Comparison of ENCODE assay signal across 1 cellular context in genomic region chr6:7730003-7730402, GRCh38.
TF ChIP-seq lines count a peak whose summit lies in the region.

No MANE protein-coding gene starts in this region.

TF ChIP-seq in A549, 52 proteins besides CTCF, POLR2A, EP300 and RAD21 (continued from another document):
- TF ChIP-seq MAX (IDR thresholded peaks at IDR 0.05) (no peak), E2F6 (IDR thresholded peaks at IDR 0.05; ENCODE audit: borderline replicate concordance, low read depth) (no peak), HDAC2 (IDR thresholded peaks at IDR 0.05) (no peak), ZNF302 (CRISPR knock-in tag; IDR thresholded peaks at IDR 0.05) (no peak), GATA3 (IDR thresholded peaks at IDR 0.05; ENCODE audit: borderline replicate concordance) (no peak), CBX8 (IDR thresholded peaks at IDR 0.05) (no peak), SMC3 (IDR thresholded peaks at IDR 0.05) (no peak), CBX2 (IDR thresholded peaks at IDR 0.05; ENCODE audit: borderline replicate concordance, low read depth) (no peak), POLR2AphosphoS2 (conservative IDR thresholded peaks at IDR 0.05; ENCODE audit: low read length) (no peak), HEYL (CRISPR knock-in tag; IDR thresholded peaks at IDR 0.05) (no peak), FOSL2 (IDR thresholded peaks at IDR 0.05) (no peak), FOSL2 (CRISPR knock-in tag; IDR thresholded peaks at IDR 0.05) (no peak)
- TF ChIP-seq, protein P1, sequence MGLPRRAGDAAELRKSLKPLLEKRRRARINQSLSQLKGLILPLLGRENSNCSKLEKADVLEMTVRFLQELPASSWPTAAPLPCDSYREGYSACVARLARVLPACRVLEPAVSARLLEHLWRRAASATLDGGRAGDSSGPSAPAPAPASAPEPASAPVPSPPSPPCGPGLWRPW (IDR thresholded peaks at IDR 0.05): no peak
- TF ChIP-seq, protein P2, sequence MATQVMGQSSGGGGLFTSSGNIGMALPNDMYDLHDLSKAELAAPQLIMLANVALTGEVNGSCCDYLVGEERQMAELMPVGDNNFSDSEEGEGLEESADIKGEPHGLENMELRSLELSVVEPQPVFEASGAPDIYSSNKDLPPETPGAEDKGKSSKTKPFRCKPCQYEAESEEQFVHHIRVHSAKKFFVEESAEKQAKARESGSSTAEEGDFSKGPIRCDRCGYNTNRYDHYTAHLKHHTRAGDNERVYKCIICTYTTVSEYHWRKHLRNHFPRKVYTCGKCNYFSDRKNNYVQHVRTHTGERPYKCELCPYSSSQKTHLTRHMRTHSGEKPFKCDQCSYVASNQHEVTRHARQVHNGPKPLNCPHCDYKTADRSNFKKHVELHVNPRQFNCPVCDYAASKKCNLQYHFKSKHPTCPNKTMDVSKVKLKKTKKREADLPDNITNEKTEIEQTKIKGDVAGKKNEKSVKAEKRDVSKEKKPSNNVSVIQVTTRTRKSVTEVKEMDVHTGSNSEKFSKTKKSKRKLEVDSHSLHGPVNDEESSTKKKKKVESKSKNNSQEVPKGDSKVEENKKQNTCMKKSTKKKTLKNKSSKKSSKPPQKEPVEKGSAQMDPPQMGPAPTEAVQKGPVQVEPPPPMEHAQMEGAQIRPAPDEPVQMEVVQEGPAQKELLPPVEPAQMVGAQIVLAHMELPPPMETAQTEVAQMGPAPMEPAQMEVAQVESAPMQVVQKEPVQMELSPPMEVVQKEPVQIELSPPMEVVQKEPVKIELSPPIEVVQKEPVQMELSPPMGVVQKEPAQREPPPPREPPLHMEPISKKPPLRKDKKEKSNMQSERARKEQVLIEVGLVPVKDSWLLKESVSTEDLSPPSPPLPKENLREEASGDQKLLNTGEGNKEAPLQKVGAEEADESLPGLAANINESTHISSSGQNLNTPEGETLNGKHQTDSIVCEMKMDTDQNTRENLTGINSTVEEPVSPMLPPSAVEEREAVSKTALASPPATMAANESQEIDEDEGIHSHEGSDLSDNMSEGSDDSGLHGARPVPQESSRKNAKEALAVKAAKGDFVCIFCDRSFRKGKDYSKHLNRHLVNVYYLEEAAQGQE (IDR thresholded peaks at IDR 0.05): no peak
